In the genomic region with DNA sequence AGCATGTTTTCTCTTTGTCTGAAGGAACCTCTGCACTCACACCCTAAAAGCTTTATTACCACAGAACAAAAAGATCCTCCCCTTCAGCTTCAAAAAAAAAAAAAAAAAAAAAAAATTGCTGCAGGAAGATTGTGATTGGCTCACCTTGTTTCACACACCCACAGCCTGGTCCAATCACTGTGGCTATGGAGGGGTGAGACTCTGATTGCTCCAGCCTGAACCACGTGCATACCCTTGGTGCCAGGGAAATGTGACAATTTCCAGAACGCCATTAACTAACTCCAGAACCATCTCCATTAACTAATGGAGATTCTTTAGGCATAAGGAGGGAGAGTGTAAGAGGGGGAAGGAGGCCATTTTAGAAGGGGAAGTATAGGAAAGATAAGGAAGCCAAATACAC, we compare ENCODE assay signal across 20 cellular contexts.
DNase-seq lines count a peak whose midpoint lies in the region; TF ChIP-seq lines count a peak whose summit lies in the region.
"Had no signal": no experiment of that assay in that cellular context is flagged by ENCODE, and none has a peak within 500 bp of the region (broad histone marks: within the 10 kb centered on the region; RNA-seq: fewer than 3 reads in every experiment).

No MANE protein-coding gene starts in this region.

- peak; percentile 2 for DNase-seq in Caki2 (ENCODE audit: low read depth)
- no peak for DNase-seq in HEK293T (ENCODE audit: extremely low spot score)
- peak; percentile 34 for DNase-seq in SK-N-DZ (ENCODE audit: low spot score)
- DNase-seq in islet precursor cell = peak; percentile 71
- DNase-seq in hepatic stellate cell (ENCODE audit: low spot score) = no peak
- no peak for DNase-seq in NOMO-1 treated with dmso at 0.1 percent for 144 hours (lab: John Stamatoyannopoulos, UW; ENCODE audit: unreplicated experiment)
- DNase-seq in activated T-cell treated with anti-CD3 and anti-CD28 coated beads for 4 hours = no peak
- DNase-seq: AML-193, C1 segment of cervical spinal cord, COR-L47, DMS79 treated with DMSO at 0.1 percent for 48 hours, GF-D8, NCI-H1105, NCI-H146, NCI-H2029 treated with DMSO at 0.1 percent for 48 hours, NCI-H446 treated with DMSO at 0.1 percent for 48 hours, NCI-H526, NCI-H82, SHP77, SW 1271 had no signal

- POLR2A ChIA-PET in HEK293T (lab: Yijun Ruan, JAX) = no interaction called here

- in situ Hi-C loops in Caki2 (cut with HindIII; ENCODE audit: low pct_unique_long_range_greater_than_20kb, low sequenced_read_pairs) = no loop called here

- CTCF ChIA-PET in HEK293T (lab: Yijun Ruan, JAX) = no interaction called here

TF ChIP-seq in HEK293T, 16 proteins besides CTCF, POLR2A, EP300 and RAD21:
- 0 out of 2 replicates have a peak, but pooled peaks have one; percentile 12 for TF ChIP-seq ZNF384 (IDR thresholded peaks at IDR 0.05)
- no peak for TF ChIP-seq HDGF (IDR thresholded peaks at IDR 0.05; ENCODE audit: borderline replicate concordance)
- TF ChIP-seq, protein P1, sequence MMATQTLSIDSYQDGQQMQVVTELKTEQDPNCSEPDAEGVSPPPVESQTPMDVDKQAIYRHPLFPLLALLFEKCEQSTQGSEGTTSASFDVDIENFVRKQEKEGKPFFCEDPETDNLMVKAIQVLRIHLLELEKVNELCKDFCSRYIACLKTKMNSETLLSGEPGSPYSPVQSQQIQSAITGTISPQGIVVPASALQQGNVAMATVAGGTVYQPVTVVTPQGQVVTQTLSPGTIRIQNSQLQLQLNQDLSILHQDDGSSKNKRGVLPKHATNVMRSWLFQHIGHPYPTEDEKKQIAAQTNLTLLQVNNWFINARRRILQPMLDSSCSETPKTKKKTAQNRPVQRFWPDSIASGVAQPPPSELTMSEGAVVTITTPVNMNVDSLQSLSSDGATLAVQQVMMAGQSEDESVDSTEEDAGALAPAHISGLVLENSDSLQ (IDR thresholded peaks at IDR 0.05) = no peak
- TF ChIP-seq SUZ12 (IDR thresholded peaks at IDR 0.05) = no peak

Comparison
In these comparisons a context has a peak if more than half of its experiments do, and no peak if none do; other contexts are left out.
1. DNase-seq: peak in Caki2 (single experiment), SK-N-DZ (single experiment) and islet precursor cell (single experiment); none in HEK293T (single experiment), hepatic stellate cell (single experiment), NOMO-1 treated with dmso at 0.1 percent for 144 hours (single experiment) and activated T-cell treated with anti-CD3 and anti-CD28 coated beads for 4 hours (single experiment).